In genomic region chr9:92512622-92513021, GRCh38 we compare ENCODE assay signal across 19 cellular contexts. TPM values are rescaled to one million over a fixed set of nuclear protein-coding genes. Genes with fewer than 3 reads are reported as not detected.
"Had no signal": no experiment of that assay in that cellular context is flagged by ENCODE, and none has a peak within 500 bp of the region (broad histone marks: within the 10 kb centered on the region; RNA-seq: fewer than 3 reads in every experiment).

No MANE protein-coding gene starts in this region.

- DNase-seq: activated CD4-positive, alpha-beta T cell treated with anti-CD3 and anti-CD28 coated beads, Interleukin-2, amount 50 U/mL, for 4 hours; activated CD4-positive, CD25-positive, alpha-beta regulatory T cell treated with anti-CD3 and anti-CD28 coated beads, Interleukin-2, amount 50 U/mL, for 72 hours; activated naive CD4-positive, alpha-beta T cell treated with anti-CD3 and anti-CD28 coated beads, Interleukin-2, amount 50 U/mL, for 16 hours; amygdala; erythroblast; kidney; left ventricle myocardium inferior; mesendoderm; nephron progenitor cell; spleen; stimulated activated CD4-positive, alpha-beta T cell treated with anti-CD3 and anti-CD28 coated beads, Interleukin-1b, Interleukin-23, amount 100 ng/mL, for 48 hours; substantia nigra; trophoblast cell had no signal

- H3K4me3 ChIP-seq: hepatocyte, left ventricle myocardium inferior, prostate gland, spleen had no signal

- H2AFZ ChIP-seq: hepatocyte had no signal

- H3K4me3 Mint-ChIP-seq: nephron progenitor cell; stimulated activated effector memory CD8-positive, alpha-beta T cell treated with anti-CD3 and anti-CD28 coated beads, Interleukin-12 subunit alpha, Interleukin-12 subunit beta, amount 100 ng/mL, for 72 hours had no signal

- ATAC-seq: sciatic nerve; stimulated activated effector memory CD8-positive, alpha-beta T cell treated with anti-CD3 and anti-CD28 coated beads, Interleukin-12 subunit alpha, Interleukin-12 subunit beta, amount 100 ng/mL, for 72 hours had no signal

- H3K4me2 ChIP-seq: hepatocyte had no signal

- H3K27ac ChIP-seq: hepatocyte, left ventricle myocardium inferior, prostate gland, spleen had no signal

- H3K36me3 Mint-ChIP-seq: stimulated activated effector memory CD8-positive, alpha-beta T cell treated with anti-CD3 and anti-CD28 coated beads, Interleukin-12 subunit alpha, Interleukin-12 subunit beta, amount 100 ng/mL, for 72 hours had no signal

- H3K27ac Mint-ChIP-seq: stimulated activated effector memory CD8-positive, alpha-beta T cell treated with anti-CD3 and anti-CD28 coated beads, Interleukin-12 subunit alpha, Interleukin-12 subunit beta, amount 100 ng/mL, for 72 hours had no signal

- H3K4me1 Mint-ChIP-seq: nephron progenitor cell; stimulated activated effector memory CD8-positive, alpha-beta T cell treated with anti-CD3 and anti-CD28 coated beads, Interleukin-12 subunit alpha, Interleukin-12 subunit beta, amount 100 ng/mL, for 72 hours had no signal

- H3K4me1 ChIP-seq: prostate gland, spleen had no signal

- H3K9me3 ChIP-seq: left ventricle myocardium inferior, prostate gland, spleen had no signal

- H3K9me3 Mint-ChIP-seq: nephron progenitor cell; stimulated activated effector memory CD8-positive, alpha-beta T cell treated with anti-CD3 and anti-CD28 coated beads, Interleukin-12 subunit alpha, Interleukin-12 subunit beta, amount 100 ng/mL, for 72 hours had no signal

- H3K36me3 ChIP-seq: left ventricle myocardium inferior, prostate gland, spleen had no signal

- H3K27me3 ChIP-seq: hepatocyte, spleen had no signal

RNA-seq across cellular contexts. Expression of gene ECM2, which starts 23.2 kb away (rescaled TPM):
- total RNA-seq: SK-MEL-5 had no signal

RNA-seq across cellular contexts. Expression of gene ASPN, which starts 30.3 kb away (rescaled TPM):
- total RNA-seq: bronchial epithelial cell, SK-MEL-5 had no signal
